In genomic region chr20:1467355-1468116, GRCh38 we compare ENCODE assay signal across 8 cellular contexts. TPM values are rescaled to one million over a fixed set of nuclear protein-coding genes. Genes with fewer than 3 reads are reported as not detected.
DNase-seq lines count a peak whose midpoint lies in the region; ATAC-seq and TF ChIP-seq lines count a peak whose summit lies in the region.

No MANE protein-coding gene starts in this region.

- H3K4me1 ChIP-seq in right atrium auricular region (peaks cover 0 to 37% of the 10 kb centered on the region in 2 donors), skeletal muscle satellite cell (ENCODE audit: control insufficient read depth, insufficient read depth, low read length) (peaks cover 38% of the 10 kb centered on the region)

- peaks cover 5% of the 10 kb centered on the region for H3K36me3 ChIP-seq in right atrium auricular region
- H3K36me3 ChIP-seq in skeletal muscle satellite cell (ENCODE audit: insufficient read depth, low read length) = peaks cover 15% of the 10 kb centered on the region

- no peaks in the 10 kb centered on the region for H3K9me3 ChIP-seq in right atrium auricular region
- H3K9me3 ChIP-seq in skeletal muscle satellite cell (replicated peaks; ENCODE audit: low read length) = no peaks in the 10 kb centered on the region

- TF ChIP-seq CTCF in VCaP (conservative IDR thresholded peaks at IDR 0.05) (no peak), right atrium auricular region (IDR thresholded peaks at IDR 0.05) (no peak)

- H3K9ac ChIP-seq in skeletal muscle satellite cell (ENCODE audit: low read depth, low read length) = no peak overlapping the region

- H3K4me3 ChIP-seq in right atrium auricular region (peak overlapping the region; percentile 76 to 91), skeletal muscle satellite cell (ENCODE audit: low read length) (no peak overlapping the region)

- DNase-seq in activated T-cell treated with anti-CD3 and anti-CD28 coated beads, Interleukin-2, amount 50 U/mL, for 1 hour = peak; percentile 27
- no peak for DNase-seq in activated T-cell treated with anti-CD3 and anti-CD28 coated beads, Interleukin-2, amount 50 U/mL, for 48 hours
- DNase-seq in right atrium auricular region (ENCODE audit: low spot score) (peak; percentile 68), iPS-NIHi7 (ENCODE audit: extremely low spot score) (no peak)

- H3K27ac ChIP-seq in VCaP (peak overlapping the region; percentile 89), right atrium auricular region (peak overlapping the region; percentile 12 to 83)

- ATAC-seq in HG02970 (IDR thresholded peaks at IDR 0.05; ENCODE audit: low FRiP score, unreplicated experiment) (no peak), HG03025 (IDR thresholded peaks at IDR 0.05; ENCODE audit: low FRiP score, unreplicated experiment) (no peak)

- H3K4me2 ChIP-seq in skeletal muscle satellite cell (ENCODE audit: low read length) = peak overlapping the region; percentile 55

- H3K27me3 ChIP-seq in right atrium auricular region = no peaks in the 10 kb centered on the region
- no peaks in the 10 kb centered on the region for H3K27me3 ChIP-seq in skeletal muscle satellite cell (ENCODE audit: control insufficient read depth, insufficient read depth, low read length)

RNA-seq across cellular contexts. Expression of gene NSFL1C, which starts 0.9 kb away (rescaled TPM):
- total RNA-seq in right atrium auricular region = 10 to 100 TPM; 28.5 to 34.3 TPM
- 25.1 and 31.7 TPM in 2 replicates for total RNA-seq in skeletal muscle satellite cell (2012; rRNA removed)

RNA-seq across cellular contexts. Expression of gene SIRPB2, which starts 23.7 kb away (rescaled TPM):
- total RNA-seq in right atrium auricular region = 1 to 10 TPM; 2.6 to 4.4 TPM
- total RNA-seq in skeletal muscle satellite cell (2012; rRNA removed) = not detected in 2 replicates

Comparison
In these comparisons a context has a peak if more than half of its experiments do, and no peak if none do; other contexts are left out.
1. DNase-seq: peak in activated T-cell treated with anti-CD3 and anti-CD28 coated beads, Interleukin-2, amount 50 U/mL, for 1 hour (single experiment) and right atrium auricular region (single experiment); none in activated T-cell treated with anti-CD3 and anti-CD28 coated beads, Interleukin-2, amount 50 U/mL, for 48 hours (0 of 2) and iPS-NIHi7 (single experiment).